Comparison of ENCODE assay signal across 9 cellular contexts in genomic region chr17:36211639-36212605, GRCh38. TPM values are rescaled to one million over a fixed set of nuclear protein-coding genes. Genes with fewer than 3 reads are reported as not detected.
A peak's percentile ranks its signal among the peaks of the same experiment; 100 is the strongest.
DNase-seq lines count a peak whose midpoint lies in the region; ATAC-seq and TF ChIP-seq lines count a peak whose summit lies in the region.
"Not testable (repeated sequence)": the region's sequence is repeated elsewhere in the genome, so short reads cannot be mapped to it uniquely, and the experiment has no call there.
"Had no signal": no experiment of that assay in that cellular context is flagged by ENCODE, and none has a peak within 500 bp of the region (broad histone marks: within the 10 kb centered on the region; RNA-seq: fewer than 3 reads in every experiment).

No MANE protein-coding gene starts in this region.

- peak in 1 of 2 donors; percentile 52 for ATAC-seq in activated T-cell treated with anti-CD3 and anti-CD28 coated beads, Interleukin-2, amount 50 U/mL, for 72 hours (replicated peaks in 1 of 2)
- ATAC-seq in mucosa of descending colon = peak; percentile 37

- H3K9me3 ChIP-seq in Karpas-422 (ENCODE audit: low read length); endodermal cell (ENCODE audit: control insufficient read depth, low read length); mucosa of descending colon; trophoblast cell (ENCODE audit: insufficient read depth, low read depth, low read length); vagina: not testable (repeated sequence)

- not testable (repeated sequence) for H2BK120ac ChIP-seq in trophoblast cell (ENCODE audit: insufficient read depth, low read length, poor library complexity)

- H3K4me3 Mint-ChIP-seq in activated T-cell treated with anti-CD3 and anti-CD28 coated beads, Interleukin-2, amount 50 U/mL, for 72 hours = peak overlapping the region in 1 of 2 donors; percentile 52
- not testable (repeated sequence) for H3K4me3 Mint-ChIP-seq in endodermal cell

- intact Hi-C loops in mucosa of descending colon (cut with DNase I, micrococcal nuclease); vagina (cut with DNase I): not testable (repeated sequence)

- TF ChIP-seq POLR2A in vagina (IDR thresholded peaks at IDR 0.05) = not testable (repeated sequence)

- not testable (repeated sequence) for H3K9me2 ChIP-seq in Karpas-422 (replicated peaks; ENCODE audit: insufficient read depth, low read length)

- H3K36me3 Mint-ChIP-seq in activated T-cell treated with anti-CD3 and anti-CD28 coated beads, Interleukin-2, amount 50 U/mL, for 72 hours (ENCODE audit: insufficient read depth in 2 of 2); endodermal cell (ENCODE audit: low read depth): not testable (repeated sequence)

- H4K8ac ChIP-seq in trophoblast cell (ENCODE audit: low read depth, low read length) = not testable (repeated sequence)

- not testable (repeated sequence) for H4K12ac ChIP-seq in trophoblast cell (ENCODE audit: low read depth, low read length)

- H2AFZ ChIP-seq in Karpas-422 (ENCODE audit: low read length); trophoblast cell (ENCODE audit: insufficient read depth, low read length, poor library complexity): not testable (repeated sequence)

- not testable (repeated sequence) for H3K79me1 ChIP-seq in trophoblast cell (ENCODE audit: low read length)

- H3K79me2 ChIP-seq in Karpas-422 (ENCODE audit: low read length); trophoblast cell (ENCODE audit: control insufficient read depth, insufficient read depth, low read length, poor library complexity): not testable (repeated sequence)

- H3K4me1 ChIP-seq in Karpas-422 (ENCODE audit: low read length) = peaks cover 46% of the 10 kb centered on the region
- not testable (repeated sequence) for H3K4me1 ChIP-seq in endodermal cell (ENCODE audit: control insufficient read depth, insufficient read depth, low read length); mucosa of descending colon (ENCODE audit: low read depth); trophoblast cell (ENCODE audit: control insufficient read depth in 1 of 2, insufficient read depth in 2 of 2, low read length in 2 of 2); vagina

- not testable (repeated sequence) for H3K36me3 ChIP-seq in GM06990 (ENCODE audit: control insufficient read depth, insufficient read depth, low read length); Karpas-422 (ENCODE audit: insufficient read depth, low read length); endodermal cell (ENCODE audit: control insufficient read depth, insufficient read depth, low read length); mucosa of descending colon (ENCODE audit: low read depth); trophoblast cell (ENCODE audit: control insufficient read depth in 1 of 2, insufficient read depth in 2 of 2, low read length in 2 of 2); vagina

- peak overlapping the region; percentile 69 for H3K27ac Mint-ChIP-seq in activated T-cell treated with anti-CD3 and anti-CD28 coated beads, Interleukin-2, amount 50 U/mL, for 72 hours
- not testable (repeated sequence) for H3K27ac Mint-ChIP-seq in endodermal cell

- not testable (repeated sequence) for H2AK5ac ChIP-seq in trophoblast cell (ENCODE audit: low read length)

- peak overlapping the region; percentile 47 for H3K9ac ChIP-seq in Karpas-422 (ENCODE audit: low read length)
- H3K9ac ChIP-seq in endodermal cell (ENCODE audit: extremely low read depth, low read length, poor library complexity, severe bottlenecking); trophoblast cell (ENCODE audit: low read length): not testable (repeated sequence)

- 59 to 64% methylated on average over 7 to 8 of the region's 12 CpGs for WGBS in endodermal cell (ENCODE audit: insufficient coverage in 1 of 2, insufficient read length in 1 of 2), 2 experiments
- no CpG with 5 or more reads among the region's 12 CpGs for WGBS in trophoblast cell (ENCODE audit: extremely low coverage, insufficient coverage, insufficient read length)

- not testable (repeated sequence) for H3K9me3 Mint-ChIP-seq in activated T-cell treated with anti-CD3 and anti-CD28 coated beads, Interleukin-2, amount 50 U/mL, for 72 hours; endodermal cell

- H3K27me3 ChIP-seq in GM06990 (replicated peaks; ENCODE audit: control insufficient read depth, insufficient read depth, low read length); Karpas-422 (ENCODE audit: low read length); endodermal cell (ENCODE audit: control insufficient read depth, insufficient read depth, low read length, poor library complexity, severe bottlenecking); trophoblast cell (ENCODE audit: insufficient read depth, low read length); vagina: not testable (repeated sequence)

- not testable (repeated sequence) for H3K23ac ChIP-seq in trophoblast cell (ENCODE audit: low read length)

- peak overlapping the region; percentile 91 for H3K27ac ChIP-seq in Karpas-422 (ENCODE audit: low read length)
- not testable (repeated sequence) for H3K27ac ChIP-seq in endodermal cell (ENCODE audit: low read depth, low read length); trophoblast cell (ENCODE audit: low read depth, low read length)
- peak overlapping the region; percentile 5 for H3K27ac ChIP-seq in vagina

- peaks cover 32% of the 10 kb centered on the region for H3K27me3 Mint-ChIP-seq in activated T-cell treated with anti-CD3 and anti-CD28 coated beads, Interleukin-2, amount 50 U/mL, for 72 hours (ENCODE audit: low read depth)
- H3K27me3 Mint-ChIP-seq in endodermal cell (ENCODE audit: insufficient read depth) = peaks cover 13% of the 10 kb centered on the region

- H3K4me3 ChIP-seq in GM06990 (replicated peaks; ENCODE audit: low read depth, low read length) (peak overlapping the region; percentile 22), Karpas-422 (ENCODE audit: low read length) (peak overlapping the region; percentile 52; the same call in 1 of the 2 replicates), trophoblast cell (ENCODE audit: low read depth, low read length) (peak overlapping the region; percentile 6)
- not testable (repeated sequence) for H3K4me3 ChIP-seq in endodermal cell (ENCODE audit: low read length); mucosa of descending colon; vagina

- H3K4me1 Mint-ChIP-seq in activated T-cell treated with anti-CD3 and anti-CD28 coated beads, Interleukin-2, amount 50 U/mL, for 72 hours (ENCODE audit: low read depth); endodermal cell: not testable (repeated sequence)

- not testable (repeated sequence) for H2BK12ac ChIP-seq in trophoblast cell (ENCODE audit: low read length)

- not testable (repeated sequence) for H4K20me1 ChIP-seq in Karpas-422 (ENCODE audit: insufficient read depth, low read depth, low read length)

- not testable (repeated sequence) for H3K18ac ChIP-seq in trophoblast cell (ENCODE audit: low read length)

- not testable (repeated sequence) for H2BK5ac ChIP-seq in trophoblast cell (ENCODE audit: low read depth, low read length, poor library complexity)

- TF ChIP-seq CTCF in GM06990 (IDR thresholded peaks at IDR 0.05; ENCODE audit: insufficient read depth, low read length, poor library complexity, severe bottlenecking); endodermal cell (conservative IDR thresholded peaks at IDR 0.05); mucosa of descending colon (IDR thresholded peaks at IDR 0.05); vagina (IDR thresholded peaks at IDR 0.05): not testable (repeated sequence)

- not testable (repeated sequence) for H4K91ac ChIP-seq in trophoblast cell (ENCODE audit: low read depth, low read length)

- not testable (repeated sequence) for DNase-seq in GM06990 (ENCODE audit: extremely low read depth, insufficient read length); Karpas-422; activated T-cell treated with anti-CD3 and anti-CD28 coated beads, Interleukin-2, amount 50 U/mL, for 72 hours; mucosa of descending colon
- peak; percentile 37 for DNase-seq in SKM-1 (lab: John Stamatoyannopoulos, UW; ENCODE audit: unreplicated experiment)
- peak; percentile 46 for DNase-seq in endodermal cell
- DNase-seq in trophoblast cell = peak in 1 of 2 donors; percentile 30
- DNase-seq in vagina (ENCODE audit: extremely low spot score in 2 of 2) = peak in 1 of 2 donors; percentile 96

- not testable (repeated sequence) for H3K14ac ChIP-seq in trophoblast cell (ENCODE audit: low read length)

- not testable (repeated sequence) for H3K4ac ChIP-seq in trophoblast cell (ENCODE audit: low read depth, low read length)

- peak overlapping the region; percentile 61 for H3K4me2 ChIP-seq in Karpas-422 (ENCODE audit: low read depth, low read length, poor library complexity, severe bottlenecking)
- H3K4me2 ChIP-seq in trophoblast cell (ENCODE audit: low read length) = not testable (repeated sequence)

RNA-seq across cellular contexts. Expression of gene CCL4L2, which starts 1.1 kb away (rescaled TPM):
- total RNA-seq in Karpas-422 (2014; rRNA removed; shearing (Covaris generic); ENCODE audit: low replicate concordance) = 14.9 and 26.9 TPM in 2 replicates
- total RNA-seq in activated T-cell treated with anti-CD3 and anti-CD28 coated beads, Interleukin-2, amount 50 U/mL, for 72 hours = 10 to 100 TPM in 1 of 2 donors, 1 to 10 TPM in 1; 9.1 to 77.2 TPM
- total RNA-seq in endodermal cell (not detected), mucosa of descending colon (1 to 10 TPM; 1.1 to 3.3 (median 2.9) TPM), vagina (5.2 TPM)
- polyA plus RNA-seq in endodermal cell (2013, experiment 1 of 2) = not detected
- not detected for polyA plus RNA-seq in endodermal cell (2013, experiment 2 of 2)
- 0.21 TPM in 1 of 2 replicates, not detected in the other for polyA plus RNA-seq in trophoblast cell (2013)
- total RNA-seq: NCI-H460 had no signal

RNA-seq across cellular contexts. Expression of gene CCL3L1, which starts 15.4 kb away (rescaled TPM):
- total RNA-seq in Karpas-422 (2014; rRNA removed; shearing (Covaris generic); ENCODE audit: low replicate concordance) = 1.9 and 6.4 TPM in 2 replicates
- 10 to 100 TPM in 1 of 2 donors, 1 to 10 TPM in 1; 7.0 to 55.5 TPM for total RNA-seq in activated T-cell treated with anti-CD3 and anti-CD28 coated beads, Interleukin-2, amount 50 U/mL, for 72 hours
- total RNA-seq in endodermal cell = 1 to 10 TPM in 1 of 2 donors, under 1 TPM in 1; 0.35 to 2.0 TPM
- polyA plus RNA-seq in endodermal cell (2013, experiment 1 of 2) = not detected
- not detected for polyA plus RNA-seq in endodermal cell (2013, experiment 2 of 2)
- 1 to 10 TPM in 1 of 3 donors, under 1 TPM in 1, not detected in 1; 0.66 to 1.4 TPM for total RNA-seq in mucosa of descending colon
- 2.1 and 2.5 TPM in 2 replicates for polyA plus RNA-seq in trophoblast cell (2013)
- total RNA-seq in vagina = not detected
- total RNA-seq: NCI-H460 had no signal

RNA-seq across cellular contexts. Expression of gene TBC1D3B, which starts 35.5 kb away (rescaled TPM):
- total RNA-seq in Karpas-422 (2014; rRNA removed; shearing (Covaris generic); ENCODE audit: low replicate concordance) = 0.63 and 3.6 TPM in 2 replicates
- 10 to 100 TPM; 10.8 to 21.4 TPM for total RNA-seq in activated T-cell treated with anti-CD3 and anti-CD28 coated beads, Interleukin-2, amount 50 U/mL, for 72 hours
- total RNA-seq in endodermal cell (10 to 100 TPM; 13.1 to 18.4 TPM), mucosa of descending colon (10 to 100 TPM in 2 of 3 donors, 1 to 10 TPM in 1; 8.0 to 12.9 (median 10.8) TPM), vagina (3.4 TPM)
- 2.9 TPM for polyA plus RNA-seq in endodermal cell (2013, experiment 1 of 2)
- polyA plus RNA-seq in endodermal cell (2013, experiment 2 of 2) = 4.7 TPM
- polyA plus RNA-seq in trophoblast cell (2013) = 3.3 TPM in 2 replicates

RNA-seq across cellular contexts. Expression of gene TBC1D3I, which starts 52.4 kb away (rescaled TPM):
- not detected in 2 replicates for total RNA-seq in Karpas-422 (2014; rRNA removed; shearing (Covaris generic); ENCODE audit: low replicate concordance)
- total RNA-seq in activated T-cell treated with anti-CD3 and anti-CD28 coated beads, Interleukin-2, amount 50 U/mL, for 72 hours = 1 to 10 TPM; 2.5 to 3.1 TPM
- under 1 TPM in 1 of 2 donors, not detected in 1; 0.75 TPM for total RNA-seq in endodermal cell
- 0.25 TPM for polyA plus RNA-seq in endodermal cell (2013, experiment 1 of 2)
- polyA plus RNA-seq in endodermal cell (2013, experiment 2 of 2) = 0.54 TPM
- total RNA-seq in mucosa of descending colon = under 1 TPM; 0.54 to 0.67 (median 0.55) TPM
- 0.41 and 0.57 TPM in 2 replicates for polyA plus RNA-seq in trophoblast cell (2013)
- 1.7 TPM for total RNA-seq in vagina
- total RNA-seq: NCI-H460 had no signal
